Comparison of ENCODE assay signal across 12 cellular contexts in genomic region chr5:143217804-143218160, GRCh38.
DNase-seq lines count a peak whose midpoint lies in the region; ATAC-seq and TF ChIP-seq lines count a peak whose summit lies in the region.
"Had no signal": no experiment of that assay in that cellular context is flagged by ENCODE, and none has a peak within 500 bp of the region (broad histone marks: within the 10 kb centered on the region; RNA-seq: fewer than 3 reads in every experiment).

No MANE protein-coding gene starts in this region.

- peaks cover 0 to 1% of the 10 kb centered on the region in 2 donors for H3K27me3 Mint-ChIP-seq in CD4-positive, alpha-beta memory T cell
- H3K27me3 Mint-ChIP-seq in activated T-helper 1 cell treated with anti-CD3 and anti-CD28 coated beads, Interleukin-12 subunit alpha, Interleukin-12 subunit beta, Interleukin-2, Interleukin-4 antibody, amounts not matched to agents 30 ng/mL and 10 ng/mL and 1 ng/mL, durations not matched to agents 14 hours and 24 hours and 36 hours (ENCODE audit: insufficient read depth), result no peaks in the 10 kb centered on the region
- H3K27me3 Mint-ChIP-seq in GM23338 (ENCODE audit: insufficient read depth, low read depth, poor library complexity), result peaks cover 6% of the 10 kb centered on the region
- H3K27me3 Mint-ChIP-seq: CD4-positive, alpha-beta T cell had no signal

- H3K4me3 ChIP-seq in CD4-positive, alpha-beta memory T cell (ENCODE audit: low read length in 2 of 2), result no peak overlapping the region
- H3K4me3 ChIP-seq in GM23338 (no peak overlapping the region), right cardiac atrium (ENCODE audit: low read length) (no peak overlapping the region)
- H3K4me3 ChIP-seq: PC-9 had no signal

- no peak overlapping the region for H3K27ac ChIP-seq in CD4-positive, alpha-beta memory T cell (ENCODE audit: low read depth, low read length)
- H3K27ac ChIP-seq in GM23338 (ENCODE audit: low read depth) (no peak overlapping the region), right cardiac atrium (ENCODE audit: low read length) (no peak overlapping the region)
- H3K27ac ChIP-seq: brain microvascular endothelial cell, PC-9 had no signal

- peaks cover 31 to 57% (median 44%) of the 10 kb centered on the region in 4 donors for H3K4me1 Mint-ChIP-seq in CD4-positive, alpha-beta memory T cell
- peaks cover 89% of the 10 kb centered on the region for H3K4me1 Mint-ChIP-seq in activated T-helper 1 cell treated with anti-CD3 and anti-CD28 coated beads, Interleukin-12 subunit alpha, Interleukin-12 subunit beta, Interleukin-2, Interleukin-4 antibody, amounts not matched to agents 30 ng/mL and 10 ng/mL and 1 ng/mL, durations not matched to agents 14 hours and 24 hours and 36 hours (ENCODE audit: low read depth)
- peaks cover 18% of the 10 kb centered on the region for H3K4me1 Mint-ChIP-seq in GM23338

- H3K4me1 ChIP-seq in CD4-positive, alpha-beta memory T cell (ENCODE audit: insufficient read depth, low read length), result peaks cover 47% of the 10 kb centered on the region
- H3K4me1 ChIP-seq in GM23338 (ENCODE audit: insufficient read depth) (no peaks in the 10 kb centered on the region), right cardiac atrium (ENCODE audit: control insufficient read depth, insufficient read depth, low read length) (peaks cover 10% of the 10 kb centered on the region)

- POLR2A ChIA-PET in CD4-positive, alpha-beta memory T cell (lab: Charles Lee; ENCODE audit: partially characterized antibody), result interaction anchor here (1.4 kb wide), 1 partner anchor 14 kb away, joined by 4 read pairs; no protein-coding TSS in a partner anchor

- no peak for TF ChIP-seq CTCF in GM23338 (conservative IDR thresholded peaks at IDR 0.05; ENCODE audit: low read depth in 2 of 2)

- H3K36me3 Mint-ChIP-seq in CD4-positive, alpha-beta memory T cell, result peaks cover 12 to 15% of the 10 kb centered on the region in 2 donors
- H3K36me3 Mint-ChIP-seq in activated T-helper 1 cell treated with anti-CD3 and anti-CD28 coated beads, Interleukin-12 subunit alpha, Interleukin-12 subunit beta, Interleukin-2, Interleukin-4 antibody, amounts not matched to agents 30 ng/mL and 10 ng/mL and 1 ng/mL, durations not matched to agents 14 hours and 24 hours and 36 hours (ENCODE audit: low read depth), result peaks cover 32% of the 10 kb centered on the region
- H3K36me3 Mint-ChIP-seq in GM23338 (ENCODE audit: low read depth), result no peaks in the 10 kb centered on the region

- no peaks in the 10 kb centered on the region for H3K9me2 ChIP-seq in GM23338 (ENCODE audit: insufficient read depth)

- intact Hi-C loops in CD4-positive, alpha-beta memory T cell (cut with micrococcal nuclease), result no loop called here
- intact Hi-C loops in activated T-helper 1 cell treated with anti-CD3 and anti-CD28 coated beads, Interleukin-12 subunit alpha, Interleukin-12 subunit beta, Interleukin-2, Interleukin-4 antibody, amounts not matched to agents 30 ng/mL and 10 ng/mL and 1 ng/mL, durations not matched to agents 14 hours and 24 hours and 36 hours (cut with micrococcal nuclease), result loop anchor here (1.0 kb wide), 1 partner anchor 29 kb away; no protein-coding TSS in a partner anchor
- intact Hi-C loops in right cardiac atrium (cut with DNase I), result no loop called here

- no peaks in the 10 kb centered on the region for H3K36me3 ChIP-seq in CD4-positive, alpha-beta memory T cell (ENCODE audit: insufficient read depth, low read length)
- peaks cover 7% of the 10 kb centered on the region; the same call in 1 of the 2 replicates for H3K36me3 ChIP-seq in GM23338 (ENCODE audit: insufficient read depth)
- H3K36me3 ChIP-seq: brain microvascular endothelial cell had no signal

- H3K4me3 Mint-ChIP-seq in CD4-positive, alpha-beta memory T cell, result peak overlapping the region in 1 of 8 donors; percentile 48
- no peak overlapping the region for H3K4me3 Mint-ChIP-seq in activated T-helper 1 cell treated with anti-CD3 and anti-CD28 coated beads, Interleukin-12 subunit alpha, Interleukin-12 subunit beta, Interleukin-2, Interleukin-4 antibody, amounts not matched to agents 30 ng/mL and 10 ng/mL and 1 ng/mL, durations not matched to agents 14 hours and 24 hours and 36 hours
- no peak overlapping the region for H3K4me3 Mint-ChIP-seq in GM23338
- H3K4me3 Mint-ChIP-seq: activated T-cell treated with anti-CD3 and anti-CD28 coated beads, Interleukin-2, amount 50 U/mL, for 4 hours; CD4-positive, alpha-beta T cell had no signal

- H2AFZ ChIP-seq in GM23338, result no peak overlapping the region
- H2AFZ ChIP-seq: PC-9 had no signal

- H3K9me3 Mint-ChIP-seq in CD4-positive, alpha-beta memory T cell, result peaks cover 0 to 1% (median 0%) of the 10 kb centered on the region in 8 donors
- no peaks in the 10 kb centered on the region for H3K9me3 Mint-ChIP-seq in activated T-helper 1 cell treated with anti-CD3 and anti-CD28 coated beads, Interleukin-12 subunit alpha, Interleukin-12 subunit beta, Interleukin-2, Interleukin-4 antibody, amounts not matched to agents 30 ng/mL and 10 ng/mL and 1 ng/mL, durations not matched to agents 14 hours and 24 hours and 36 hours
- no peaks in the 10 kb centered on the region for H3K9me3 Mint-ChIP-seq in GM23338
- H3K9me3 Mint-ChIP-seq: activated T-cell treated with anti-CD3 and anti-CD28 coated beads, Interleukin-2, amount 50 U/mL, for 4 hours; CD4-positive, alpha-beta T cell had no signal

- H3K27ac Mint-ChIP-seq in CD4-positive, alpha-beta memory T cell, result peak overlapping the region in 4 of 7 donors; percentile 17 to 81 (median 60)
- H3K27ac Mint-ChIP-seq in activated T-helper 1 cell treated with anti-CD3 and anti-CD28 coated beads, Interleukin-12 subunit alpha, Interleukin-12 subunit beta, Interleukin-2, Interleukin-4 antibody, amounts not matched to agents 30 ng/mL and 10 ng/mL and 1 ng/mL, durations not matched to agents 14 hours and 24 hours and 36 hours, result peak overlapping the region; percentile 76
- no peak overlapping the region for H3K27ac Mint-ChIP-seq in GM23338
- H3K27ac Mint-ChIP-seq: CD4-positive, alpha-beta T cell had no signal

- H3K9me3 ChIP-seq in CD4-positive, alpha-beta memory T cell (ENCODE audit: control insufficient read depth in 1 of 2, low read length in 2 of 2), result no peaks in the 10 kb centered on the region
- no peaks in the 10 kb centered on the region for H3K9me3 ChIP-seq in right cardiac atrium (ENCODE audit: control insufficient read depth, low read length)

- ATAC-seq in GM18861 (IDR thresholded peaks at IDR 0.05; ENCODE audit: unreplicated experiment) (peak; percentile 46), HG02798 (IDR thresholded peaks at IDR 0.05; ENCODE audit: poor library complexity, unreplicated experiment) (peak; percentile 24), GM23338 (no peak), right cardiac atrium (no peak), GM21515 (IDR thresholded peaks at IDR 0.05; ENCODE audit: unreplicated experiment) (no peak)

- no peak for DNase-seq in CD4-positive, alpha-beta memory T cell
- no peak for DNase-seq in activated T-helper 1 cell treated with anti-CD3 and anti-CD28 coated beads, Interleukin-12 subunit alpha, Interleukin-12 subunit beta, Interleukin-2, Interleukin-4 antibody, amounts not matched to agents 30 ng/mL and 10 ng/mL and 1 ng/mL, durations not matched to agents 14 hours and 24 hours and 36 hours (ENCODE audit: low spot score)
- DNase-seq in GM23338 (ENCODE audit: low spot score) (no peak), AG08395 (ENCODE audit: low spot score) (no peak), right cardiac atrium (no peak)
- DNase-seq: activated T-cell treated with anti-CD3 and anti-CD28 coated beads, Interleukin-2, amount 50 U/mL, for 4 hours; brain microvascular endothelial cell; CD4-positive, alpha-beta T cell; PC-9 had no signal

- H3K27me3 ChIP-seq in CD4-positive, alpha-beta memory T cell (ENCODE audit: insufficient read depth, low read length), result no peaks in the 10 kb centered on the region
- H3K27me3 ChIP-seq in GM23338 (ENCODE audit: insufficient read depth) (no peaks in the 10 kb centered on the region), right cardiac atrium (ENCODE audit: control insufficient read depth, insufficient read depth) (no peaks in the 10 kb centered on the region)
- H3K27me3 ChIP-seq: brain microvascular endothelial cell had no signal

- no peaks in the 10 kb centered on the region for H3K79me2 ChIP-seq in GM23338 (replicated peaks; ENCODE audit: insufficient read depth)

- CTCF ChIA-PET in CD4-positive, alpha-beta memory T cell (lab: Charles Lee; ENCODE audit: partially characterized antibody), result interaction anchor here (1.4 kb wide), 1 partner anchor 10 kb away, joined by 3 read pairs; no protein-coding TSS in a partner anchor

- WGBS in right cardiac atrium, result 95% methylated on average over 2 of the region's 2 CpGs

- no peaks in the 10 kb centered on the region; the same call in 1 of the 2 replicates for H4K20me1 ChIP-seq in GM23338 (replicated peaks; ENCODE audit: insufficient read depth)

- no peaks in the 10 kb centered on the region for H3F3A ChIP-seq in GM23338 (replicated peaks; ENCODE audit: low read depth)

- no peak overlapping the region for H3K4me2 ChIP-seq in GM23338
- H3K4me2 ChIP-seq: PC-9 had no signal

TF ChIP-seq in GM23338, 12 proteins besides CTCF, POLR2A, EP300 and RAD21 (continues in another document):
- TF ChIP-seq ETS1 (IDR thresholded peaks at IDR 0.05), result no peak
- no peak for TF ChIP-seq STAT1 (IDR thresholded peaks at IDR 0.05; ENCODE audit: unreplicated experiment)
- no peak for TF ChIP-seq JUNB (IDR thresholded peaks at IDR 0.05; ENCODE audit: unreplicated experiment)
- TF ChIP-seq ZNF114 (CRISPR knock-in tag; IDR thresholded peaks at IDR 0.05), result no peak

Comparison
In these comparisons a context has a peak if more than half of its experiments do, and no peak if none do; other contexts are left out.
1. ATAC-seq: peak in GM18861 (single experiment) and HG02798 (single experiment); none in GM23338 (single experiment), right cardiac atrium (0 of 2) and GM21515 (single experiment).